In the genomic region with DNA sequence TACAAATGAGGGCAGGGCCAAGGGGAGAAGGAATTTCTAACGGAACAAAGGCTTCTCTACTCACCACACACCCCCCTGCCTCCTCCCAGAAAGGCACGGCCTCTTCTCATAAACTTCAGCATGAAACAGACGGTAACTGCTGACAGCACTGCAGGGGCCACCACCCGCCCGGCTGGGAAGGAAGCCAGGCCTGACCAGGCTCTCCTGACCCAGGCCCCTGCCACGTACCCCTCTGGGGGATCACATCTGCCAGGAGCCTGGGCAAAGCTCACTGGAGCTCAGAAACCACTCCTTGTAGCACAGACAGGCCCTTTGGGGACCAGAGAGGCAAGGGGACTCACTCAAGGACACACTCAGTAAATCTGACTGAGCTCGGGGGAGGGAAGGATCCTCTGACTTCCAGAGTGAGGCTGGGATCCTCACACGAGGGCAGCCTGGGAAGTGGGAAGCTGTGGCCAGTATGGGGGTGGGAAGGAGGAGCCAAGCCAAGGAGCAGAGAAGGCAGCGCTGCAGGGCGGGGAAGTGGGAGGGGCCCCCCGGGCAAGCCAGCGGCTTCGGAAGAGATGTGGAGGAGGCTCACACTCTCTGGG, we compare ENCODE assay signal across 9 cellular contexts. TPM values are rescaled to one million over a fixed set of nuclear protein-coding genes. Genes with fewer than 3 reads are reported as not detected.
DNase-seq lines count a peak whose midpoint lies in the region; ATAC-seq, FAIRE-seq and TF ChIP-seq lines count a peak whose summit lies in the region.
"Had no signal": no experiment of that assay in that cellular context is flagged by ENCODE, and none has a peak within 500 bp of the region (broad histone marks: within the 10 kb centered on the region; RNA-seq: fewer than 3 reads in every experiment).

No MANE protein-coding gene starts in this region.

- H3K79me2 ChIP-seq in HepG2 (ENCODE audit: insufficient read depth, low read length) = no peaks in the 10 kb centered on the region

- 25% methylated on average over 13 of the region's 13 CpGs for WGBS in liver
- 90% methylated on average over 10 of the region's 13 CpGs for WGBS in HepG2 (ENCODE audit: low lambda C conversion rate)

- DNase-seq in HepG2 (ENCODE audit: low spot score) = no peak
- peak; percentile 95 to 99 for DNase-seq in cardiac fibroblast (ENCODE audit: low read depth in 2 of 2)
- peak; percentile 92 for DNase-seq in islet precursor cell
- peak; percentile 95 for DNase-seq in smooth muscle cell of the brain vasculature (ENCODE audit: low read depth, low spot score)
- DNase-seq in NK-92 (lab: John Stamatoyannopoulos, UW; ENCODE audit: unreplicated experiment) = no peak
- DNase-seq: activated B cell treated with CpG ODN at 0.5 μM for 24 hours had no signal

- no peaks in the 10 kb centered on the region for H3K27me3 ChIP-seq in liver (ENCODE audit: control insufficient read depth in 4 of 4, insufficient read depth in 4 of 4, low read length in 3 of 4)
- H3K27me3 ChIP-seq in HepG2 (ENCODE audit: control insufficient read depth in 1 of 2, insufficient read depth in 2 of 2, low read length in 2 of 2) = no peaks in the 10 kb centered on the region

- FAIRE-seq in HepG2 (lab: Jason Lieb, UNC) = no peak

- TF ChIP-seq EP300 in HepG2 (IDR thresholded peaks at IDR 0.05; ENCODE audit: low read depth in 2 of 2, low read length in 2 of 2) = no peak
- no peak for TF ChIP-seq EP300 in HepG2 (CRISPR knock-in tag; IDR thresholded peaks at IDR 0.05; ENCODE audit: borderline replicate concordance)

- no peaks in the 10 kb centered on the region for H4K20me1 ChIP-seq in HepG2 (ENCODE audit: insufficient read depth, low read length)

- no peak overlapping the region for H3K4me3 ChIP-seq in liver (ENCODE audit: low read depth in 1 of 3, low read length in 3 of 3)
- H3K4me3 ChIP-seq in HepG2 (replicated peaks in 1 of 3; ENCODE audit: insufficient read depth in 1 of 3, low read depth in 2 of 3, low read length in 3 of 3) = no peak overlapping the region
- H3K4me3 ChIP-seq in cardiac fibroblast (replicated peaks in 1 of 2; ENCODE audit: low read depth in 2 of 2, low read length in 2 of 2) = peak overlapping the region; percentile 11

- no peak overlapping the region for H2AFZ ChIP-seq in HepG2 (ENCODE audit: low read length)

- no TSS peak for BruUV-seq in HepG2 (replicated peaks; lab: Mats Ljungman, UMichigan)

- POLR2A ChIA-PET in HepG2 (lab: Yijun Ruan, JAX) = interaction anchor here (1.1 kb wide), 1 partner anchor 19 kb away, joined by 3 read pairs; no protein-coding TSS in a partner anchor

- H3K4me2 ChIP-seq in HepG2 (ENCODE audit: low read depth, low read length) = no peak overlapping the region

- CTCF ChIA-PET in HepG2 (lab: Yijun Ruan, JAX; ENCODE audit: low intra/inter-chr PET ratio, low total read pairs) = interaction anchor here (1.3 to 2.9 kb wide), 2 partner anchors 86 to 88 kb away, joined by 3 to 23 read pairs; no protein-coding TSS in a partner anchor

- H3K4me1 ChIP-seq in liver (ENCODE audit: control insufficient read depth in 4 of 4, insufficient read depth in 4 of 4, low read length in 3 of 4) (peaks cover 28 to 71% (median 59%) of the 10 kb centered on the region in 4 donors), HepG2 (ENCODE audit: insufficient read depth, low read length) (peaks cover 61% of the 10 kb centered on the region)

- no peak for ATAC-seq in HepG2
- ATAC-seq in HG03108 (IDR thresholded peaks at IDR 0.05; ENCODE audit: unreplicated experiment) = no peak
- no peak for ATAC-seq in HG02588 (IDR thresholded peaks at IDR 0.05; ENCODE audit: unreplicated experiment)

- H3K27ac ChIP-seq in liver (ENCODE audit: low read depth in 1 of 2, low read length in 2 of 2) (peak overlapping the region; percentile 78 to 82), HepG2 (ENCODE audit: extremely low read length, insufficient read depth, low read length) (no peak overlapping the region)

- H3K9me3 ChIP-seq in liver (ENCODE audit: control insufficient read depth in 4 of 4, low read length in 3 of 4) (no peaks in the 10 kb centered on the region), HepG2 (ENCODE audit: low read length) (no peaks in the 10 kb centered on the region)

- TF ChIP-seq CTCF in liver (IDR thresholded peaks at IDR 0.05; ENCODE audit: low read depth, low read length, missing input control) (no peak), HepG2 (CRISPR knock-in tag; IDR thresholded peaks at IDR 0.05) (no peak), cardiac fibroblast (IDR thresholded peaks at IDR 0.05; ENCODE audit: low read depth, low read length) (no peak)

- H3K36me3 ChIP-seq in liver (ENCODE audit: control insufficient read depth in 4 of 4, insufficient read depth in 3 of 4, low read depth in 1 of 4, low read length in 3 of 4) (peaks cover 0 to 2% (median 0%) of the 10 kb centered on the region in 4 donors), HepG2 (replicated peaks in 1 of 2; ENCODE audit: control insufficient read depth in 1 of 2, insufficient read depth in 2 of 2, low read length in 2 of 2) (peaks cover 0 to 1% of the 10 kb centered on the region in 2 experiments; a peak in 2 of 5 replicates)

- intact Hi-C loops in HepG2 (cut with micrococcal nuclease; ENCODE audit: unreplicated experiment) = no loop called here

- H3K9ac ChIP-seq in liver (ENCODE audit: low read depth in 1 of 2, low read length in 2 of 2) (no peak overlapping the region), HepG2 (ENCODE audit: insufficient read depth, low read depth, low read length) (no peak overlapping the region)

- in situ Hi-C loops in HepG2 (cut with HindIII; ENCODE audit: extremely low pct_ligation_motif_present, low pct_unique_long_range_greater_than_20kb) = no loop called here

- TF ChIP-seq RAD21 in liver (IDR thresholded peaks at IDR 0.05) (no peak), HepG2 (CRISPR knock-in tag; IDR thresholded peaks at IDR 0.05) (no peak)

- no peak for TF ChIP-seq POLR2A in HepG2 (IDR thresholded peaks at IDR 0.05; ENCODE audit: insufficient read depth in 1 of 2, low read depth in 2 of 2, low read length in 2 of 2)

TF ChIP-seq in HepG2, 621 proteins besides CTCF, POLR2A, EP300 and RAD21 (continues in another document):
- TF ChIP-seq ZNF576 (CRISPR knock-in tag; IDR thresholded peaks at IDR 0.05) (no peak), TGIF2 (CRISPR knock-in tag; IDR thresholded peaks at IDR 0.05) (no peak)

RNA-seq across cellular contexts. Expression of gene ZCCHC24, which starts 46.1 kb away (rescaled TPM):
- total RNA-seq in liver (10 to 100 TPM in 1 of 2 donors, 1 to 10 TPM in 1; 7.8 to 23.9 TPM), HepG2 (2016; rRNA removed; fragmentation: Illumina TruSeq; extraction: Trizol) (3.1 and 3.9 TPM in 2 replicates)
- polyA plus RNA-seq in liver (10 to 100 TPM; 13.2 to 16.4 TPM), HepG2 (2011; rRNA removed) (7.7 and 7.9 TPM in 2 replicates)
- total RNA-seq in HepG2 (2016; cell fraction: cytosol; rRNA removed; fragmentation: Illumina TruSeq; extraction: Trizol; ENCODE audit: low read depth) = 0.62 and 0.81 TPM in 2 replicates
- 3.5 and 3.6 TPM in 2 replicates for total RNA-seq in HepG2 (2016; cell fraction: insoluble cytoplasmic fraction; rRNA removed; fragmentation: Illumina TruSeq; extraction: Trizol)
- total RNA-seq in HepG2 (2016; cell fraction: membrane; rRNA removed; fragmentation: Illumina TruSeq; extraction: Trizol) = 3.7 and 4.0 TPM in 2 replicates
- 2.4 and 2.5 TPM in 2 replicates for total RNA-seq in HepG2 (2016; cell fraction: nucleus; rRNA removed; fragmentation: Illumina TruSeq; extraction: Trizol)
- 6.1 and 7.9 TPM in 2 replicates for polyA plus RNA-seq in HepG2 (2011; cell fraction: cytosol; rRNA removed)
- 5.9 and 9.2 TPM in 2 replicates for polyA plus RNA-seq in HepG2 (2011; cell fraction: nucleus; rRNA removed)
- polyA plus RNA-seq in HepG2 (2012) = 3.8 and 4.0 TPM in 2 replicates
- 0.43 and 0.45 TPM in 2 replicates for polyA plus RNA-seq in HepG2 (2016; cell fraction: cytosol; fragmentation: Illumina TruSeq; extraction: Trizol; ENCODE audit: low read depth)
- 5.1 and 5.5 TPM in 2 replicates for polyA plus RNA-seq in HepG2 (2016; cell fraction: insoluble cytoplasmic fraction; fragmentation: Illumina TruSeq; extraction: Trizol; ENCODE audit: low read depth)
- polyA plus RNA-seq in HepG2 (2016; cell fraction: membrane; fragmentation: Illumina TruSeq; extraction: Trizol; ENCODE audit: low read depth) = 2.8 and 3.1 TPM in 2 replicates
- polyA plus RNA-seq in HepG2 (2016; cell fraction: nucleus; fragmentation: Illumina TruSeq; extraction: Trizol; ENCODE audit: insufficient read depth, low read depth) = 4.3 and 4.9 TPM in 2 replicates
- polyA minus RNA-seq in HepG2 (2011; rRNA and poly(A)+ RNA removed; ENCODE audit: low replicate concordance) = 4.8 and 18.6 TPM in 2 replicates
- polyA minus RNA-seq in HepG2 (2011; cell fraction: cytosol; rRNA and poly(A)+ RNA removed) = 7.8 and 8.3 TPM in 2 replicates
- polyA minus RNA-seq in HepG2 (2011; cell fraction: nucleus; rRNA and poly(A)+ RNA removed) = 3.5 and 3.6 TPM in 2 replicates

RNA-seq across cellular contexts. Expression of gene PPIF, which starts 52.1 kb away (rescaled TPM):
- total RNA-seq in liver (10 to 100 TPM; 22.2 to 84.3 TPM), HepG2 (2016; rRNA removed; fragmentation: Illumina TruSeq; extraction: Trizol) (157 and 178 TPM in 2 replicates)
- polyA plus RNA-seq in liver (10 to 100 TPM; 51.4 to 68.6 TPM), HepG2 (2011; rRNA removed) (134 and 147 TPM in 2 replicates)
- total RNA-seq in HepG2 (2016; cell fraction: cytosol; rRNA removed; fragmentation: Illumina TruSeq; extraction: Trizol; ENCODE audit: low read depth) = 30.6 and 37.3 TPM in 2 replicates
- 154 and 176 TPM in 2 replicates for total RNA-seq in HepG2 (2016; cell fraction: insoluble cytoplasmic fraction; rRNA removed; fragmentation: Illumina TruSeq; extraction: Trizol)
- 93.6 and 97.6 TPM in 2 replicates for total RNA-seq in HepG2 (2016; cell fraction: membrane; rRNA removed; fragmentation: Illumina TruSeq; extraction: Trizol)
- 106 and 121 TPM in 2 replicates for total RNA-seq in HepG2 (2016; cell fraction: nucleus; rRNA removed; fragmentation: Illumina TruSeq; extraction: Trizol)
- polyA plus RNA-seq in HepG2 (2011; cell fraction: cytosol; rRNA removed) = 144 and 156 TPM in 2 replicates
- 229 and 231 TPM in 2 replicates for polyA plus RNA-seq in HepG2 (2011; cell fraction: nucleus; rRNA removed)
- 92.0 and 152 TPM in 2 replicates for polyA plus RNA-seq in HepG2 (2012)
- 48.0 and 48.3 TPM in 2 replicates for polyA plus RNA-seq in HepG2 (2016; cell fraction: cytosol; fragmentation: Illumina TruSeq; extraction: Trizol; ENCODE audit: low read depth)
- 270 and 301 TPM in 2 replicates for polyA plus RNA-seq in HepG2 (2016; cell fraction: insoluble cytoplasmic fraction; fragmentation: Illumina TruSeq; extraction: Trizol; ENCODE audit: low read depth)
- polyA plus RNA-seq in HepG2 (2016; cell fraction: membrane; fragmentation: Illumina TruSeq; extraction: Trizol; ENCODE audit: low read depth) = 80.3 and 83.8 TPM in 2 replicates
- polyA plus RNA-seq in HepG2 (2016; cell fraction: nucleus; fragmentation: Illumina TruSeq; extraction: Trizol; ENCODE audit: insufficient read depth, low read depth) = 218 and 229 TPM in 2 replicates
- 220 and 249 TPM in 2 replicates for polyA minus RNA-seq in HepG2 (2011; rRNA and poly(A)+ RNA removed; ENCODE audit: low replicate concordance)
- 69.6 and 71.7 TPM in 2 replicates for polyA minus RNA-seq in HepG2 (2011; cell fraction: cytosol; rRNA and poly(A)+ RNA removed)
- 105 and 112 TPM in 2 replicates for polyA minus RNA-seq in HepG2 (2011; cell fraction: nucleus; rRNA and poly(A)+ RNA removed)

Comparison
In these comparisons a context has a peak if more than half of its experiments do, and no peak if none do; other contexts are left out.
1. H3K4me3 ChIP-seq: peak in cardiac fibroblast (2 of 2); none in liver (0 of 3) and HepG2 (0 of 3).
2. DNase-seq: peak in cardiac fibroblast (2 of 2), islet precursor cell (single experiment) and smooth muscle cell of the brain vasculature (single experiment); none in HepG2 (single experiment) and NK-92 (single experiment).